In genomic region chr11:17371614-17372013, GRCh38 we compare ENCODE assay signal across 1 cellular context.
TF ChIP-seq lines count a peak whose summit lies in the region.

No MANE protein-coding gene starts in this region.

TF ChIP-seq in IMR-90, 13 proteins besides CTCF, POLR2A, EP300 and RAD21 (continued from another document):
- TF ChIP-seq ELK1 (IDR thresholded peaks at IDR 0.05; ENCODE audit: borderline replicate concordance, low read depth, low read length) = no peak
- no peak for TF ChIP-seq USF2 (IDR thresholded peaks at IDR 0.05; ENCODE audit: low read depth, low read length)
- no peak for TF ChIP-seq FOS (IDR thresholded peaks at IDR 0.05; ENCODE audit: low read depth, low read length)
- TF ChIP-seq NFE2L2 (IDR thresholded peaks at IDR 0.05; ENCODE audit: low read depth, low read length) = no peak
- TF ChIP-seq MXI1 (IDR thresholded peaks at IDR 0.05; ENCODE audit: borderline replicate concordance, low read depth, low read length) = no peak
- TF ChIP-seq RCOR1 (IDR thresholded peaks at IDR 0.05; ENCODE audit: insufficient replicate concordance, low read length) = no peak
- TF ChIP-seq CEBPB (IDR thresholded peaks at IDR 0.05; ENCODE audit: low read depth, low read length) = no peak
- no peak for TF ChIP-seq SMC3 (IDR thresholded peaks at IDR 0.05; ENCODE audit: low read depth, low read length)
- no peak for TF ChIP-seq CHD1 (IDR thresholded peaks at IDR 0.05; ENCODE audit: low read depth, low read length)
- TF ChIP-seq MAFK (IDR thresholded peaks at IDR 0.05; ENCODE audit: low read depth, low read length) = no peak
TF ChIP-seq in IMR-90: peak in this region for 0.
